10 cellular contexts compared by ENCODE assay signal in genomic region chr12:118237053-118237665, GRCh38.
DNase-seq lines count a peak whose midpoint lies in the region; ATAC-seq lines count a peak whose summit lies in the region.
"Had no signal": no experiment of that assay in that cellular context is flagged by ENCODE, and none has a peak within 500 bp of the region (broad histone marks: within the 10 kb centered on the region; RNA-seq: fewer than 3 reads in every experiment).

No MANE protein-coding gene starts in this region.

- peaks cover 46% of the 10 kb centered on the region for H3K36me3 Mint-ChIP-seq in activated CD4-positive, alpha-beta T cell treated with anti-CD3 and anti-CD28 coated beads, Interleukin-2, amount 10 ng/mL, durations not matched to agents 24 days and 14 days (ENCODE audit: low read depth)

- no peak overlapping the region for H3K4me3 ChIP-seq in skin epidermis
- H3K4me3 ChIP-seq: A549, hepatocyte had no signal

- no peak overlapping the region for H3K4me3 Mint-ChIP-seq in activated CD4-positive, alpha-beta T cell treated with anti-CD3 and anti-CD28 coated beads, Interleukin-2, amount 10 ng/mL, durations not matched to agents 24 days and 14 days

- intact Hi-C loops in activated CD4-positive, alpha-beta T cell treated with anti-CD3 and anti-CD28 coated beads, Interleukin-2, amount 10 ng/mL, durations not matched to agents 24 days and 14 days (cut with micrococcal nuclease): no loop called here

- peaks cover 8% of the 10 kb centered on the region for H3K4me1 Mint-ChIP-seq in activated CD4-positive, alpha-beta T cell treated with anti-CD3 and anti-CD28 coated beads, Interleukin-2, amount 10 ng/mL, durations not matched to agents 24 days and 14 days

- no peaks in the 10 kb centered on the region for H3K9me3 Mint-ChIP-seq in activated CD4-positive, alpha-beta T cell treated with anti-CD3 and anti-CD28 coated beads, Interleukin-2, amount 10 ng/mL, durations not matched to agents 24 days and 14 days

- peak overlapping the region in 19 of 21 experiments; percentile 11 to 81 (median 50) for H3K27ac ChIP-seq in skin epidermis
- H3K27ac ChIP-seq: A549, hepatocyte had no signal

- DNase-seq in activated CD4-positive, alpha-beta T cell treated with anti-CD3 and anti-CD28 coated beads, Interleukin-2, amount 10 ng/mL, durations not matched to agents 24 days and 14 days: peak; percentile 6
- DNase-seq in activated CD4-positive, alpha-beta T cell treated with anti-CD3 and anti-CD28 coated beads for 1 hour: no peak
- DNase-seq in NOMO-1 treated with DMSO at 0.1 percent for 48 hours (lab: John Stamatoyannopoulos, UW; ENCODE audit: unreplicated experiment) (peak; percentile 91), superior temporal gyrus (ENCODE audit: extremely low spot score) (no peak), left lobe of liver (ENCODE audit: low spot score) (no peak), HuH-7 (ENCODE audit: low spot score) (no peak)

- H3K27ac Mint-ChIP-seq in activated CD4-positive, alpha-beta T cell treated with anti-CD3 and anti-CD28 coated beads, Interleukin-2, amount 10 ng/mL, durations not matched to agents 24 days and 14 days: no peak overlapping the region

- ATAC-seq in HG02798 (IDR thresholded peaks at IDR 0.05; ENCODE audit: poor library complexity, unreplicated experiment) (peak; percentile 85), left lobe of liver (no peak)
- ATAC-seq: A549 had no signal

- no peaks in the 10 kb centered on the region for H3K27me3 Mint-ChIP-seq in activated CD4-positive, alpha-beta T cell treated with anti-CD3 and anti-CD28 coated beads, Interleukin-2, amount 10 ng/mL, durations not matched to agents 24 days and 14 days

Comparison
In these comparisons a context has a peak if more than half of its experiments do, and no peak if none do; other contexts are left out.
1. DNase-seq: peak in activated CD4-positive, alpha-beta T cell treated with anti-CD3 and anti-CD28 coated beads, Interleukin-2, amount 10 ng/mL, durations not matched to agents 24 days and 14 days (single experiment) and NOMO-1 treated with DMSO at 0.1 percent for 48 hours (single experiment); none in activated CD4-positive, alpha-beta T cell treated with anti-CD3 and anti-CD28 coated beads for 1 hour (single experiment), superior temporal gyrus (single experiment), left lobe of liver (single experiment) and HuH-7 (single experiment).